29 cellular contexts compared by ENCODE assay signal in genomic region chr5:137283801-137284200, GRCh38.
"Had no signal": no experiment of that assay in that cellular context is flagged by ENCODE, and none has a peak within 500 bp of the region (broad histone marks: within the 10 kb centered on the region; RNA-seq: fewer than 3 reads in every experiment).

No MANE protein-coding gene starts in this region.

- H3K27me3 Mint-ChIP-seq: activated naive CD8-positive, alpha-beta T cell had no signal

- H3K4me1 Mint-ChIP-seq: stimulated activated effector memory CD8-positive, alpha-beta T cell treated with anti-CD3 and anti-CD28 coated beads, Interleukin-12 subunit alpha, Interleukin-12 subunit beta, amount 100 ng/mL, for 72 hours; stimulated activated naive CD8-positive, alpha-beta T cell treated with anti-CD3 and anti-CD28 coated beads, Interleukin-15, amount 100 ng/mL, for 72 hours had no signal

- H3K9me3 ChIP-seq: body of pancreas, gastrocnemius medialis, mucosa of descending colon, neutrophil, sigmoid colon, thyroid gland, upper lobe of left lung, vagina had no signal

- H3K27me3 ChIP-seq: body of pancreas, gastrocnemius medialis, hepatocyte, neutrophil, sigmoid colon, thyroid gland, upper lobe of left lung, vagina had no signal

- H3K9me3 Mint-ChIP-seq: effector memory CD8-positive, alpha-beta T cell; nephron; stimulated activated effector memory CD8-positive, alpha-beta T cell treated with anti-CD3 and anti-CD28 coated beads, Interleukin-12 subunit alpha, Interleukin-12 subunit beta, amount 100 ng/mL, for 72 hours; stimulated activated naive CD8-positive, alpha-beta T cell treated with anti-CD3 and anti-CD28 coated beads, Interleukin-15, amount 100 ng/mL, for 72 hours had no signal

- H3K4me3 ChIP-seq: body of pancreas, cardiac muscle cell, gastrocnemius medialis, hepatocyte, mucosa of descending colon, sigmoid colon, thyroid gland, upper lobe of left lung, vagina had no signal

- H3K27ac Mint-ChIP-seq: activated naive CD8-positive, alpha-beta T cell; effector memory CD8-positive, alpha-beta T cell; nephron; progenitor cell of endocrine pancreas; stimulated activated effector memory CD8-positive, alpha-beta T cell treated with anti-CD3 and anti-CD28 coated beads, Interleukin-12 subunit alpha, Interleukin-12 subunit beta, amount 100 ng/mL, for 72 hours; stimulated activated naive CD8-positive, alpha-beta T cell treated with anti-CD3 and anti-CD28 coated beads, Interleukin-15, amount 100 ng/mL, for 72 hours had no signal

- H3K27ac ChIP-seq: body of pancreas, cardiac muscle cell, gastrocnemius medialis, hepatocyte, neutrophil, sigmoid colon, thyroid gland, upper lobe of left lung, vagina had no signal

- H3K36me3 Mint-ChIP-seq: activated naive CD8-positive, alpha-beta T cell; stimulated activated effector memory CD8-positive, alpha-beta T cell treated with anti-CD3 and anti-CD28 coated beads, Interleukin-12 subunit alpha, Interleukin-12 subunit beta, amount 100 ng/mL, for 72 hours had no signal

- H3K4me3 Mint-ChIP-seq: activated naive CD8-positive, alpha-beta T cell; effector memory CD8-positive, alpha-beta T cell; nephron; stimulated activated effector memory CD8-positive, alpha-beta T cell treated with anti-CD3 and anti-CD28 coated beads, Interleukin-12 subunit alpha, Interleukin-12 subunit beta, amount 100 ng/mL, for 72 hours; stimulated activated naive CD8-positive, alpha-beta T cell treated with anti-CD3 and anti-CD28 coated beads, Interleukin-15, amount 100 ng/mL, for 72 hours had no signal

- DNase-seq: activated CD4-positive, alpha-beta T cell treated with anti-CD3 and anti-CD28 coated beads for 4 hours; activated CD4-positive, alpha-beta T cell treated with anti-CD3 and anti-CD28 coated beads, Interleukin-2, amount 50 U/mL, for 4 hours; activated effector memory CD4-positive, alpha-beta T cell treated with Interleukin-2 at 50 U/mL for 16 hours; activated naive CD4-positive, alpha-beta T cell treated with Interleukin-2 at 50 U/mL for 16 hours; activated T-cell treated with anti-CD3 and anti-CD28 coated beads for 4 hours; aorta; cortex of kidney; effector memory CD8-positive, alpha-beta T cell; erythroblast; gastrocnemius medialis; islet precursor cell; left cardiac atrium; left ventricle myocardium superior; mucosa of descending colon; sigmoid colon; small intestine; stimulated activated CD4-positive, alpha-beta T cell treated with anti-CD3 and anti-CD28 coated beads, Interleukin-4, amount 100 ng/mL, for 24 hours; stimulated activated naive CD8-positive, alpha-beta T cell treated with anti-CD3 and anti-CD28 coated beads, Interleukin-15, amount 100 ng/mL, for 72 hours; thyroid gland; upper lobe of left lung had no signal

- H3K4me1 ChIP-seq: thyroid gland, upper lobe of left lung, vagina had no signal

- FAIRE-seq: small intestine had no signal

- H3K36me3 ChIP-seq: cardiac muscle cell, gastrocnemius medialis, neutrophil, sigmoid colon, thyroid gland, upper lobe of left lung, vagina had no signal

- ATAC-seq: body of pancreas; effector memory CD8-positive, alpha-beta T cell; gastrocnemius medialis; left cardiac atrium; left ventricle myocardium superior; mucosa of descending colon; stimulated activated effector memory CD8-positive, alpha-beta T cell treated with anti-CD3 and anti-CD28 coated beads, Interleukin-12 subunit alpha, Interleukin-12 subunit beta, amount 100 ng/mL, for 72 hours; stimulated activated naive CD8-positive, alpha-beta T cell treated with anti-CD3 and anti-CD28 coated beads, Interleukin-15, amount 100 ng/mL, for 72 hours had no signal
